ENCODE assay signal across 13 cellular contexts in genomic region chr3:171345112-171345843, GRCh38.
"Had no signal": no experiment of that assay in that cellular context is flagged by ENCODE, and none has a peak within 500 bp of the region (broad histone marks: within the 10 kb centered on the region; RNA-seq: fewer than 3 reads in every experiment).

No MANE protein-coding gene starts in this region.

- ATAC-seq: gastroesophageal sphincter; left ventricle myocardium superior; stimulated activated naive CD8-positive, alpha-beta T cell treated with anti-CD3 and anti-CD28 coated beads, Interleukin-15, Interleukin-2, amounts not matched to agents 100 U/mL and 50 U/mL, for 24 hours; upper lobe of right lung had no signal

- DNase-seq: activated CD4-positive, alpha-beta memory T cell treated with anti-CD3 and anti-CD28 coated beads for 36 hours; activated CD4-positive, CD25-positive, alpha-beta regulatory T cell treated with anti-CD3 and anti-CD28 coated beads, Interleukin-2, amount 50 U/mL, for 72 hours; activated gamma-delta T cell; activated T-cell treated with anti-CD3 and anti-CD28 coated beads, Interleukin-2, amount 50 U/mL, for 48 hours; colonic mucosa; effector CD8-positive, alpha-beta T cell; left ventricle myocardium superior; pancreas; stimulated activated CD4-positive, alpha-beta T cell treated with anti-CD3 and anti-CD28 coated beads, Interleukin-4, amount 100 ng/mL, for 1 hour; stimulated activated CD8-positive, alpha-beta memory T cell treated with anti-CD3 and anti-CD28 coated beads, Interleukin-4, amount 100 ng/mL, for 48 hours; stimulated activated naive CD8-positive, alpha-beta T cell treated with anti-CD3 and anti-CD28 coated beads, Interleukin-15, Interleukin-2, amounts not matched to agents 100 U/mL and 50 U/mL, for 24 hours; upper lobe of right lung had no signal
